Comparison of ENCODE assay signal across 1 cellular context in the genomic region with DNA sequence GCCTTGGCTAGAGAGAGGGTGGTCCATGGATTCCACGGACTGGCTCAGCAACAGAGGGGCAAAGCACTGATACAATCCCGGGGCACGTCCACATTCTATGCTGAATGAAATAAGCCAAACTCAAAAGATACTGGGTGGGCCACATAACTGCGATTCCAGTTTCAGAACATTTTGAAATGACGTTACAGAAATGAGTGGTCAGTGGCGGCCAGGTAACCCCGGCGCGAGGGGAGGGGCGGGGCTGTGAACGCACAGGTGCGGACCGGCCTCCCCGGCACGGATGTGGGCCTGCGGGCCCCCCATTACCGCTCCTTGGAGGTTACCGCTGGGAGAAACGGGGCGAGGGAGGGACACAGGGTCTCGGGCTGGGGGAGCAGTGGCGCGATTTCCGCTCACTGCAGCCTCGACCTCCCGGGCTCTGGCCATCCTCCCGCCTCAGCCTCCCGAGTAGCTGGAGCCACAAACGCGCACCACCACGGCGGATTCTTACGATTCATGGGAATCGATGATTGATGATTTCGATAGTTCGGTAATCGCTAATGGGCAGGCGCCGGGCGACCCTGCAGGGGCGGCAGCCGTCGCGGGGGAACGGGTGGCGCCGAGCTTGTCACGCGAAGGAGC.
TF ChIP-seq lines count a peak whose summit lies in the region.

No MANE protein-coding gene starts in this region.

TF ChIP-seq in GM23338, 12 proteins besides CTCF, POLR2A, EP300 and RAD21 (continued from another document):
- TF ChIP-seq, protein P1, sequence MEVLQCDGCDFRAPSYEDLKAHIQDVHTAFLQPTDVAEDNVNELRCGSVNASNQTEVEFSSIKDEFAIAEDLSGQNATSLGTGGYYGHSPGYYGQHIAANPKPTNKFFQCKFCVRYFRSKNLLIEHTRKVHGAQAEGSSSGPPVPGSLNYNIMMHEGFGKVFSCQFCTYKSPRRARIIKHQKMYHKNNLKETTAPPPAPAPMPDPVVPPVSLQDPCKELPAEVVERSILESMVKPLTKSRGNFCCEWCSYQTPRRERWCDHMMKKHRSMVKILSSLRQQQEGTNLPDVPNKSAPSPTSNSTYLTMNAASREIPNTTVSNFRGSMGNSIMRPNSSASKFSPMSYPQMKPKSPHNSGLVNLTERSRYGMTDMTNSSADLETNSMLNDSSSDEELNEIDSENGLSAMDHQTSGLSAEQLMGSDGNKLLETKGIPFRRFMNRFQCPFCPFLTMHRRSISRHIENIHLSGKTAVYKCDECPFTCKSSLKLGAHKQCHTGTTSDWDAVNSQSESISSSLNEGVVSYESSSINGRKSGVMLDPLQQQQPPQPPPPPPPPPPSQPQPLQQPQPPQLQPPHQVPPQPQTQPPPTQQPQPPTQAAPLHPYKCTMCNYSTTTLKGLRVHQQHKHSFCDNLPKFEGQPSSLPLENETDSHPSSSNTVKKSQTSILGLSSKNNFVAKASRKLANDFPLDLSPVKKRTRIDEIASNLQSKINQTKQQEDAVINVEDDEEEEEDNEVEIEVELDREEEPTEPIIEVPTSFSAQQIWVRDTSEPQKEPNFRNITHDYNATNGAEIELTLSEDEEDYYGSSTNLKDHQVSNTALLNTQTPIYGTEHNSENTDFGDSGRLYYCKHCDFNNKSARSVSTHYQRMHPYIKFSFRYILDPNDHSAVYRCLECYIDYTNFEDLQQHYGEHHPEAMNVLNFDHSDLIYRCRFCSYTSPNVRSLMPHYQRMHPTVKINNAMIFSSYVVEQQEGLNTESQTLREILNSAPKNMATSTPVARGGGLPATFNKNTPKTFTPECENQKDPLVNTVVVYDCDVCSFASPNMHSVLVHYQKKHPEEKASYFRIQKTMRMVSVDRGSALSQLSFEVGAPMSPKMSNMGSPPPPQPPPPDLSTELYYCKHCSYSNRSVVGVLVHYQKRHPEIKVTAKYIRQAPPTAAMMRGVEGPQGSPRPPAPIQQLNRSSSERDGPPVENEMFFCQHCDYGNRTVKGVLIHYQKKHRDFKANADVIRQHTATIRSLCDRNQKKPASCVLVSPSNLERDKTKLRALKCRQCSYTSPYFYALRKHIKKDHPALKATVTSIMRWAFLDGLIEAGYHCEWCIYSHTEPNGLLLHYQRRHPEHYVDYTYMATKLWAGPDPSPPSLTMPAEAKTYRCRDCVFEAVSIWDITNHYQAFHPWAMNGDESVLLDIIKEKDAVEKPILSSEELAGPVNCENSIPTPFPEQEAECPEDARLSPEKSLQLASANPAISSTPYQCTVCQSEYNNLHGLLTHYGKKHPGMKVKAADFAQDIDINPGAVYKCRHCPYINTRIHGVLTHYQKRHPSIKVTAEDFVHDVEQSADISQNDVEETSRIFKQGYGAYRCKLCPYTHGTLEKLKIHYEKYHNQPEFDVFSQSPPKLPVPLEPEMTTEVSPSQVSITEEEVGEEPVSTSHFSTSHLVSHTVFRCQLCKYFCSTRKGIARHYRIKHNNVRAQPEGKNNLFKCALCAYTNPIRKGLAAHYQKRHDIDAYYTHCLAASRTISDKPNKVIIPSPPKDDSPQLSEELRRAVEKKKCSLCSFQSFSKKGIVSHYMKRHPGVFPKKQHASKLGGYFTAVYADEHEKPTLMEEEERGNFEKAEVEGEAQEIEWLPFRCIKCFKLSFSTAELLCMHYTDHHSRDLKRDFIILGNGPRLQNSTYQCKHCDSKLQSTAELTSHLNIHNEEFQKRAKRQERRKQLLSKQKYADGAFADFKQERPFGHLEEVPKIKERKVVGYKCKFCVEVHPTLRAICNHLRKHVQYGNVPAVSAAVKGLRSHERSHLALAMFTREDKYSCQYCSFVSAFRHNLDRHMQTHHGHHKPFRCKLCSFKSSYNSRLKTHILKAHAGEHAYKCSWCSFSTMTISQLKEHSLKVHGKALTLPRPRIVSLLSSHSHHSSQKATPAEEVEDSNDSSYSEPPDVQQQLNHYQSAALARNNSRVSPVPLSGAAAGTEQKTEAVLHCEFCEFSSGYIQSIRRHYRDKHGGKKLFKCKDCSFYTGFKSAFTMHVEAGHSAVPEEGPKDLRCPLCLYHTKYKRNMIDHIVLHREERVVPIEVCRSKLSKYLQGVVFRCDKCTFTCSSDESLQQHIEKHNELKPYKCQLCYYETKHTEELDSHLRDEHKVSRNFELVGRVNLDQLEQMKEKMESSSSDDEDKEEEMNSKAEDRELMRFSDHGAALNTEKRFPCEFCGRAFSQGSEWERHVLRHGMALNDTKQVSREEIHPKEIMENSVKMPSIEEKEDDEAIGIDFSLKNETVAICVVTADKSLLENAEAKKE (CRISPR knock-in tag; IDR thresholded peaks at IDR 0.05), result no peak
- TF ChIP-seq ZNF114 (CRISPR knock-in tag; IDR thresholded peaks at IDR 0.05) (no peak), EZH2phosphoT487 (IDR thresholded peaks at IDR 0.05; ENCODE audit: unreplicated experiment) (no peak), JUNB (IDR thresholded peaks at IDR 0.05; ENCODE audit: unreplicated experiment) (no peak), STAT1 (IDR thresholded peaks at IDR 0.05; ENCODE audit: unreplicated experiment) (no peak), CREB1 (CRISPR knock-in tag; IDR thresholded peaks at IDR 0.05; ENCODE audit: low read depth) (no peak), NANOG (IDR thresholded peaks at IDR 0.05; ENCODE audit: borderline replicate concordance) (no peak)
- TF ChIP-seq, protein P2, sequence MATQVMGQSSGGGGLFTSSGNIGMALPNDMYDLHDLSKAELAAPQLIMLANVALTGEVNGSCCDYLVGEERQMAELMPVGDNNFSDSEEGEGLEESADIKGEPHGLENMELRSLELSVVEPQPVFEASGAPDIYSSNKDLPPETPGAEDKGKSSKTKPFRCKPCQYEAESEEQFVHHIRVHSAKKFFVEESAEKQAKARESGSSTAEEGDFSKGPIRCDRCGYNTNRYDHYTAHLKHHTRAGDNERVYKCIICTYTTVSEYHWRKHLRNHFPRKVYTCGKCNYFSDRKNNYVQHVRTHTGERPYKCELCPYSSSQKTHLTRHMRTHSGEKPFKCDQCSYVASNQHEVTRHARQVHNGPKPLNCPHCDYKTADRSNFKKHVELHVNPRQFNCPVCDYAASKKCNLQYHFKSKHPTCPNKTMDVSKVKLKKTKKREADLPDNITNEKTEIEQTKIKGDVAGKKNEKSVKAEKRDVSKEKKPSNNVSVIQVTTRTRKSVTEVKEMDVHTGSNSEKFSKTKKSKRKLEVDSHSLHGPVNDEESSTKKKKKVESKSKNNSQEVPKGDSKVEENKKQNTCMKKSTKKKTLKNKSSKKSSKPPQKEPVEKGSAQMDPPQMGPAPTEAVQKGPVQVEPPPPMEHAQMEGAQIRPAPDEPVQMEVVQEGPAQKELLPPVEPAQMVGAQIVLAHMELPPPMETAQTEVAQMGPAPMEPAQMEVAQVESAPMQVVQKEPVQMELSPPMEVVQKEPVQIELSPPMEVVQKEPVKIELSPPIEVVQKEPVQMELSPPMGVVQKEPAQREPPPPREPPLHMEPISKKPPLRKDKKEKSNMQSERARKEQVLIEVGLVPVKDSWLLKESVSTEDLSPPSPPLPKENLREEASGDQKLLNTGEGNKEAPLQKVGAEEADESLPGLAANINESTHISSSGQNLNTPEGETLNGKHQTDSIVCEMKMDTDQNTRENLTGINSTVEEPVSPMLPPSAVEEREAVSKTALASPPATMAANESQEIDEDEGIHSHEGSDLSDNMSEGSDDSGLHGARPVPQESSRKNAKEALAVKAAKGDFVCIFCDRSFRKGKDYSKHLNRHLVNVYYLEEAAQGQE (IDR thresholded peaks at IDR 0.05; ENCODE audit: unreplicated experiment), result no peak
